In genomic region chr14:35827678-35828472, GRCh38 we compare ENCODE assay signal across 9 cellular contexts. TPM values are rescaled to one million over a fixed set of nuclear protein-coding genes. Genes with fewer than 3 reads are reported as not detected.
DNase-seq lines count a peak whose midpoint lies in the region; ATAC-seq and TF ChIP-seq lines count a peak whose summit lies in the region.
"Had no signal": no experiment of that assay in that cellular context is flagged by ENCODE, and none has a peak within 500 bp of the region (broad histone marks: within the 10 kb centered on the region; RNA-seq: fewer than 3 reads in every experiment).

No MANE protein-coding gene starts in this region.

- H3F3A ChIP-seq in PC-9 (ENCODE audit: insufficient read depth, low read depth) = no peaks in the 10 kb centered on the region

- H3K36me3 ChIP-seq in PC-9 (ENCODE audit: low read depth) = no peaks in the 10 kb centered on the region
- peaks cover 15% of the 10 kb centered on the region for H3K36me3 ChIP-seq in endodermal cell (ENCODE audit: control insufficient read depth, insufficient read depth, low read length)
- H3K36me3 ChIP-seq in parathyroid adenoma (ENCODE audit: control insufficient read depth, insufficient read depth, low read length) = no peaks in the 10 kb centered on the region
- peaks cover 9% of the 10 kb centered on the region for H3K36me3 ChIP-seq in upper lobe of right lung

- ATAC-seq in upper lobe of right lung (no peak), GM18517 (IDR thresholded peaks at IDR 0.05; ENCODE audit: unreplicated experiment) (no peak), HG02884 (IDR thresholded peaks at IDR 0.05; ENCODE audit: unreplicated experiment) (no peak)

- TF ChIP-seq CTCF in PC-9 (conservative IDR thresholded peaks at IDR 0.05) (no peak), endodermal cell (conservative IDR thresholded peaks at IDR 0.05) (no peak), parathyroid adenoma (IDR thresholded peaks at IDR 0.05) (no peak), upper lobe of right lung (IDR thresholded peaks at IDR 0.05) (no peak)

- no peaks in the 10 kb centered on the region for H3K9me3 Mint-ChIP-seq in activated CD4-positive, alpha-beta T cell treated with anti-CD3 and anti-CD28 coated beads, Interleukin-2, amount 10 ng/mL, durations not matched to agents 24 days and 14 days
- H3K9me3 Mint-ChIP-seq in endodermal cell = no peaks in the 10 kb centered on the region

- H3K27ac Mint-ChIP-seq in activated CD4-positive, alpha-beta T cell treated with anti-CD3 and anti-CD28 coated beads, Interleukin-2, amount 10 ng/mL, durations not matched to agents 24 days and 14 days = no peak overlapping the region
- no peak overlapping the region for H3K27ac Mint-ChIP-seq in endodermal cell

- H3K4me1 ChIP-seq in PC-9 (replicated peaks; ENCODE audit: insufficient read depth) = peaks cover 8% of the 10 kb centered on the region
- H3K4me1 ChIP-seq in endodermal cell (ENCODE audit: control insufficient read depth, insufficient read depth, low read length) = no peaks in the 10 kb centered on the region
- peaks cover 5% of the 10 kb centered on the region for H3K4me1 ChIP-seq in parathyroid adenoma
- no peaks in the 10 kb centered on the region for H3K4me1 ChIP-seq in upper lobe of right lung

- no TSS peak for BruUV-seq in PC-9 (replicated peaks; lab: Mats Ljungman, UMichigan)

- no peaks in the 10 kb centered on the region for H3K27me3 Mint-ChIP-seq in activated CD4-positive, alpha-beta T cell treated with anti-CD3 and anti-CD28 coated beads, Interleukin-2, amount 10 ng/mL, durations not matched to agents 24 days and 14 days
- no peaks in the 10 kb centered on the region for H3K27me3 Mint-ChIP-seq in endodermal cell (ENCODE audit: insufficient read depth)

- no peaks in the 10 kb centered on the region for H3K9me2 ChIP-seq in PC-9 (ENCODE audit: insufficient read depth)

- H3K36me3 Mint-ChIP-seq in activated CD4-positive, alpha-beta T cell treated with anti-CD3 and anti-CD28 coated beads, Interleukin-2, amount 10 ng/mL, durations not matched to agents 24 days and 14 days (ENCODE audit: low read depth) = peaks cover 11% of the 10 kb centered on the region
- H3K36me3 Mint-ChIP-seq in endodermal cell (ENCODE audit: low read depth) = peaks cover 17% of the 10 kb centered on the region

- peaks cover 18% of the 10 kb centered on the region for H3K4me1 Mint-ChIP-seq in activated CD4-positive, alpha-beta T cell treated with anti-CD3 and anti-CD28 coated beads, Interleukin-2, amount 10 ng/mL, durations not matched to agents 24 days and 14 days
- H3K4me1 Mint-ChIP-seq in endodermal cell = peaks cover 10% of the 10 kb centered on the region

- H3K79me2 ChIP-seq in PC-9 (ENCODE audit: low read depth) (peaks cover 14% of the 10 kb centered on the region), parathyroid adenoma (no peaks in the 10 kb centered on the region)

- H3K9me3 ChIP-seq in PC-9 (ENCODE audit: insufficient read depth, low read depth) (no peaks in the 10 kb centered on the region), endodermal cell (ENCODE audit: control insufficient read depth, low read length) (no peaks in the 10 kb centered on the region), parathyroid adenoma (ENCODE audit: control insufficient read depth, low read length) (no peaks in the 10 kb centered on the region), upper lobe of right lung (no peaks in the 10 kb centered on the region)

- DNase-seq in activated CD4-positive, alpha-beta T cell treated with anti-CD3 and anti-CD28 coated beads, Interleukin-2, amount 10 ng/mL, durations not matched to agents 24 days and 14 days = peak; percentile 52
- DNase-seq in activated CD4-positive, alpha-beta T cell treated with anti-CD3 and anti-CD28 coated beads, Interleukin-2, amount 50 U/mL, for 4 hours = no peak
- DNase-seq in PC-9 (no peak), endodermal cell (no peak), upper lobe of right lung (no peak)
- DNase-seq: NCI-H2227 treated with DMSO at 0.1 percent for 48 hours had no signal

- H3K4me3 Mint-ChIP-seq in activated CD4-positive, alpha-beta T cell treated with anti-CD3 and anti-CD28 coated beads, Interleukin-2, amount 10 ng/mL, durations not matched to agents 24 days and 14 days = peak overlapping the region; percentile 93
- peak overlapping the region; percentile 85 for H3K4me3 Mint-ChIP-seq in endodermal cell

- H3K27me3 ChIP-seq in PC-9 (ENCODE audit: insufficient read depth, low read depth) (no peaks in the 10 kb centered on the region), endodermal cell (ENCODE audit: control insufficient read depth, insufficient read depth, low read length, poor library complexity, severe bottlenecking) (no peaks in the 10 kb centered on the region), parathyroid adenoma (ENCODE audit: control insufficient read depth, insufficient read depth, low read length) (no peaks in the 10 kb centered on the region), upper lobe of right lung (no peaks in the 10 kb centered on the region)

- H4K20me1 ChIP-seq in PC-9 (ENCODE audit: insufficient read depth) = no peaks in the 10 kb centered on the region

- intact Hi-C loops in activated CD4-positive, alpha-beta T cell treated with anti-CD3 and anti-CD28 coated beads, Interleukin-2, amount 10 ng/mL, durations not matched to agents 24 days and 14 days (cut with micrococcal nuclease) = loop anchor here (2.0 to 10.0 kb wide), 4 partner anchors 141 to 781 kb away; partner anchors contain the start of genes FAM177A1, MBIP, PPP2R3C and PRORP
- intact Hi-C loops in PC-9 (cut with micrococcal nuclease; ENCODE audit: unreplicated experiment) = loop anchor here (1.0 to 5.0 kb wide), 3 partner anchors 49 to 781 kb away; partner anchors contain the start of gene FAM177A1
- intact Hi-C loops in upper lobe of right lung (cut with DNase I) = no loop called here

- 83 to 94% methylated on average over 5 to 11 of the region's 11 CpGs for WGBS in endodermal cell (ENCODE audit: insufficient coverage in 1 of 2, insufficient read length in 1 of 2), 2 experiments

- H3K27ac ChIP-seq in PC-9 = no peak overlapping the region
- no peak overlapping the region for H3K27ac ChIP-seq in endodermal cell (ENCODE audit: low read depth, low read length)
- no peak overlapping the region for H3K27ac ChIP-seq in parathyroid adenoma
- no peak overlapping the region for H3K27ac ChIP-seq in upper lobe of right lung

- CTCF ChIA-PET in PC-9 (lab: Charles Lee) = interaction anchor here (0.6 kb wide), 1 partner anchor 12 kb away, joined by 8 read pairs; no protein-coding TSS in a partner anchor

- H2AFZ ChIP-seq in PC-9 (no peak overlapping the region), parathyroid adenoma (no peak overlapping the region)

- H3K9ac ChIP-seq in endodermal cell (ENCODE audit: extremely low read depth, low read length, poor library complexity, severe bottlenecking) = no peak overlapping the region
- no peak overlapping the region for H3K9ac ChIP-seq in parathyroid adenoma

- H3K4me3 ChIP-seq in PC-9 = peak overlapping the region; percentile 90; the same call in 1 of the 2 replicates
- H3K4me3 ChIP-seq in endodermal cell (ENCODE audit: low read length) = peak overlapping the region; percentile 100
- peak overlapping the region; percentile 89 for H3K4me3 ChIP-seq in parathyroid adenoma (ENCODE audit: low read depth, low read length)
- H3K4me3 ChIP-seq in upper lobe of right lung = no peak overlapping the region

- POLR2A ChIA-PET in PC-9 (lab: Charles Lee; ENCODE audit: unreplicated experiment) = interaction anchor here (0.7 kb wide), 1 partner anchor 677 kb away, joined by 4 read pairs; no protein-coding TSS in a partner anchor

- peak overlapping the region; percentile 91 for H3K4me2 ChIP-seq in PC-9
- H3K4me2 ChIP-seq in parathyroid adenoma (ENCODE audit: low read length) = no peak overlapping the region

RNA-seq across cellular contexts. Expression of gene BRMS1L, which starts 1.7 kb away (rescaled TPM):
- 6.0 and 8.2 TPM in 2 replicates for total RNA-seq in activated CD4-positive, alpha-beta T cell treated with anti-CD3 and anti-CD28 coated beads, Interleukin-2, amount 10 ng/mL, durations not matched to agents 24 days and 14 days
- total RNA-seq in PC-9 (2021) = 5.7 and 8.0 TPM in 2 replicates
- 1 to 10 TPM; 9.0 to 9.4 TPM for total RNA-seq in endodermal cell
- polyA plus RNA-seq in endodermal cell (2013, experiment 1 of 2) = 14.6 TPM
- 14.0 TPM for polyA plus RNA-seq in endodermal cell (2013, experiment 2 of 2)
- total RNA-seq in upper lobe of right lung = 7.0 TPM

RNA-seq across cellular contexts. Expression of gene RALGAPA1, which starts 18.8 kb away (rescaled TPM):
- 33.5 and 35.1 TPM in 2 replicates for total RNA-seq in activated CD4-positive, alpha-beta T cell treated with anti-CD3 and anti-CD28 coated beads, Interleukin-2, amount 10 ng/mL, durations not matched to agents 24 days and 14 days
- total RNA-seq in PC-9 (2021) = 30.0 and 36.7 TPM in 2 replicates
- 10 to 100 TPM; 31.2 to 36.3 TPM for total RNA-seq in endodermal cell
- polyA plus RNA-seq in endodermal cell (2013, experiment 1 of 2) = 15.6 TPM
- 17.0 TPM for polyA plus RNA-seq in endodermal cell (2013, experiment 2 of 2)
- 58.9 TPM for total RNA-seq in upper lobe of right lung
